ENCODE assay signal across 1 cellular context in the genomic region with DNA sequence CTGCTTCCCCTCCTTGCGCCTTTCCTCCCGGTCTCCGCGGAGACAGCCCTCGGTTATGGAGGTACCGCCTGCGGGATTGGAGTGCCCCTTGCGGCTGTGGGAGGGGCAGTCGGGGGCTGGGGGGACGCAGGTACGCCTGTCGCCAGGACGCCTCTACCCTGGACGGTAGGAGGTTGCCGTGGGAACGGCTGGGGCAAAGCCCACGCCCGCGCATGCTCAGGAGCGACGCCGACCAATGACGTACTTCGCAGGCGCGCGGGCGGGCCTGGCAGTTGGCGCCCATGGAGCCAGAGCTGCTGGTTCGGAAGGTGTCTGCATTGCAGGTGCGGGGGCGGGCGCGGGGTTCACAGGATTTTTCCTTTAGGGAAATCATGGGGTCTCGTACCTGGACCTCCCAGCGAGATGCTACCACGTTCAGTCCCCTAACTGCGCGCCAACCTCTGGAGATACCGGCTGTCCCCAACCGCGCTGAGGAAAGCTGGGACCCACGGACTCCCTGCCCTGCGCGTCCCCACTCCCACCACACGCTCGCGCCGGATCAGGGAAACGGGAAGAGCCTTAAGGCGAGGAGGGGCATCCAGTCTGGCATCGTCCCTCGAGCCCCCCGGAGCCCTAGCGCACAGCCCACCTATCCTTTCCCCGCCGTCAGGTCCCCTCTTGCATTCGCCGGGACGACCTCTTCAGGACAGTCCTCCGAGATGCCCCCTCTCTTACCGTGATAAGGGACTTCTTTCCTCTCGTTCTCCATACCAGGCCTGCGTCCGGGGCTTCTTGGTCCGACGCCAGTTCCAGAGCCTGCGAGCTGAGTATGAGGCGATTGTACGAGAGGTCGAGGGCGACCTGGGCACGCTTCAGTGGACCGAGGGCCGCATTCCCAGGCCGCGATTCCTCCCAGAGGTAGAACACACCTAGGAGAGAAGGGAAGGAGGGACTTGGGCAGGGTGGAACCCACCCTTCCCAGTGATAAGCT.
A peak's percentile ranks its signal among the peaks of the same experiment; 100 is the strongest.
TF ChIP-seq lines count a peak whose summit lies in the region.

A gene (plus strand): TSS at position 271 of the 970 bp plus-strand sequence. CDS start 11 bp downstream, at position 282.

TF ChIP-seq in GM12878, 131 proteins besides CTCF, POLR2A, EP300 and RAD21 (continued from another document):
- TF ChIP-seq, protein P1, sequence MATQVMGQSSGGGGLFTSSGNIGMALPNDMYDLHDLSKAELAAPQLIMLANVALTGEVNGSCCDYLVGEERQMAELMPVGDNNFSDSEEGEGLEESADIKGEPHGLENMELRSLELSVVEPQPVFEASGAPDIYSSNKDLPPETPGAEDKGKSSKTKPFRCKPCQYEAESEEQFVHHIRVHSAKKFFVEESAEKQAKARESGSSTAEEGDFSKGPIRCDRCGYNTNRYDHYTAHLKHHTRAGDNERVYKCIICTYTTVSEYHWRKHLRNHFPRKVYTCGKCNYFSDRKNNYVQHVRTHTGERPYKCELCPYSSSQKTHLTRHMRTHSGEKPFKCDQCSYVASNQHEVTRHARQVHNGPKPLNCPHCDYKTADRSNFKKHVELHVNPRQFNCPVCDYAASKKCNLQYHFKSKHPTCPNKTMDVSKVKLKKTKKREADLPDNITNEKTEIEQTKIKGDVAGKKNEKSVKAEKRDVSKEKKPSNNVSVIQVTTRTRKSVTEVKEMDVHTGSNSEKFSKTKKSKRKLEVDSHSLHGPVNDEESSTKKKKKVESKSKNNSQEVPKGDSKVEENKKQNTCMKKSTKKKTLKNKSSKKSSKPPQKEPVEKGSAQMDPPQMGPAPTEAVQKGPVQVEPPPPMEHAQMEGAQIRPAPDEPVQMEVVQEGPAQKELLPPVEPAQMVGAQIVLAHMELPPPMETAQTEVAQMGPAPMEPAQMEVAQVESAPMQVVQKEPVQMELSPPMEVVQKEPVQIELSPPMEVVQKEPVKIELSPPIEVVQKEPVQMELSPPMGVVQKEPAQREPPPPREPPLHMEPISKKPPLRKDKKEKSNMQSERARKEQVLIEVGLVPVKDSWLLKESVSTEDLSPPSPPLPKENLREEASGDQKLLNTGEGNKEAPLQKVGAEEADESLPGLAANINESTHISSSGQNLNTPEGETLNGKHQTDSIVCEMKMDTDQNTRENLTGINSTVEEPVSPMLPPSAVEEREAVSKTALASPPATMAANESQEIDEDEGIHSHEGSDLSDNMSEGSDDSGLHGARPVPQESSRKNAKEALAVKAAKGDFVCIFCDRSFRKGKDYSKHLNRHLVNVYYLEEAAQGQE (IDR thresholded peaks at IDR 0.05; ENCODE audit: low read depth, low read length) = no peak
- peak; percentile 62 for TF ChIP-seq GATAD2B (conservative IDR thresholded peaks at IDR 0.05; ENCODE audit: low read depth)
- 0 out of 2 replicates have a peak, but pooled peaks have one; percentile 45 for TF ChIP-seq CHD2 (IDR thresholded peaks at IDR 0.05; ENCODE audit: borderline replicate concordance, low read depth, low read length)
- TF ChIP-seq, protein P2, sequence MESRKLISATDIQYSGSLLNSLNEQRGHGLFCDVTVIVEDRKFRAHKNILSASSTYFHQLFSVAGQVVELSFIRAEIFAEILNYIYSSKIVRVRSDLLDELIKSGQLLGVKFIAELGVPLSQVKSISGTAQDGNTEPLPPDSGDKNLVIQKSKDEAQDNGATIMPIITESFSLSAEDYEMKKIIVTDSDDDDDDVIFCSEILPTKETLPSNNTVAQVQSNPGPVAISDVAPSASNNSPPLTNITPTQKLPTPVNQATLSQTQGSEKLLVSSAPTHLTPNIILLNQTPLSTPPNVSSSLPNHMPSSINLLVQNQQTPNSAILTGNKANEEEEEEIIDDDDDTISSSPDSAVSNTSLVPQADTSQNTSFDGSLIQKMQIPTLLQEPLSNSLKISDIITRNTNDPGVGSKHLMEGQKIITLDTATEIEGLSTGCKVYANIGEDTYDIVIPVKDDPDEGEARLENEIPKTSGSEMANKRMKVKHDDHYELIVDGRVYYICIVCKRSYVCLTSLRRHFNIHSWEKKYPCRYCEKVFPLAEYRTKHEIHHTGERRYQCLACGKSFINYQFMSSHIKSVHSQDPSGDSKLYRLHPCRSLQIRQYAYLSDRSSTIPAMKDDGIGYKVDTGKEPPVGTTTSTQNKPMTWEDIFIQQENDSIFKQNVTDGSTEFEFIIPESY (IDR thresholded peaks at IDR 0.05) = no peak
- TF ChIP-seq RAD51 (IDR thresholded peaks at IDR 0.05) = no peak
- TF ChIP-seq, protein P3, sequence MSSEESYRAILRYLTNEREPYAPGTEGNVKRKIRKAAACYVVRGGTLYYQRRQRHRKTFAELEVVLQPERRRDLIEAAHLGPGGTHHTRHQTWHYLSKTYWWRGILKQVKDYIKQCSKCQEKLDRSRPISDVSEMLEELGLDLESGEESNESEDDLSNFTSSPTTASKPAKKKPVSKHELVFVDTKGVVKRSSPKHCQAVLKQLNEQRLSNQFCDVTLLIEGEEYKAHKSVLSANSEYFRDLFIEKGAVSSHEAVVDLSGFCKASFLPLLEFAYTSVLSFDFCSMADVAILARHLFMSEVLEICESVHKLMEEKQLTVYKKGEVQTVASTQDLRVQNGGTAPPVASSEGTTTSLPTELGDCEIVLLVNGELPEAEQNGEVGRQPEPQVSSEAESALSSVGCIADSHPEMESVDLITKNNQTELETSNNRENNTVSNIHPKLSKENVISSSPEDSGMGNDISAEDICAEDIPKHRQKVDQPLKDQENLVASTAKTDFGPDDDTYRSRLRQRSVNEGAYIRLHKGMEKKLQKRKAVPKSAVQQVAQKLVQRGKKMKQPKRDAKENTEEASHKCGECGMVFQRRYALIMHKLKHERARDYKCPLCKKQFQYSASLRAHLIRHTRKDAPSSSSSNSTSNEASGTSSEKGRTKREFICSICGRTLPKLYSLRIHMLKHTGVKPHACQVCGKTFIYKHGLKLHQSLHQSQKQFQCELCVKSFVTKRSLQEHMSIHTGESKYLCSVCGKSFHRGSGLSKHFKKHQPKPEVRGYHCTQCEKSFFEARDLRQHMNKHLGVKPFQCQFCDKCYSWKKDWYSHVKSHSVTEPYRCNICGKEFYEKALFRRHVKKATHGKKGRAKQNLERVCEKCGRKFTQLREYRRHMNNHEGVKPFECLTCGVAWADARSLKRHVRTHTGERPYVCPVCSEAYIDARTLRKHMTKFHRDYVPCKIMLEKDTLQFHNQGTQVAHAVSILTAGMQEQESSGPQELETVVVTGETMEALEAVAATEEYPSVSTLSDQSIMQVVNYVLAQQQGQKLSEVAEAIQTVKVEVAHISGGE (CRISPR knock-in tag; IDR thresholded peaks at IDR 0.05) = no peak
- TF ChIP-seq SUZ12 (IDR thresholded peaks at IDR 0.05; ENCODE audit: unreplicated experiment) = no peak
- TF ChIP-seq TCF7 (IDR thresholded peaks at IDR 0.05; ENCODE audit: borderline replicate concordance) = no peak
- TF ChIP-seq ZNF217 (IDR thresholded peaks at IDR 0.05) = no peak
- TF ChIP-seq NBN (IDR thresholded peaks at IDR 0.05) = 0 out of 2 replicates have a peak, but pooled peaks have one; percentile 62
- no peak for TF ChIP-seq ASH2L (IDR thresholded peaks at IDR 0.05; ENCODE audit: borderline replicate concordance, low read depth)
- no peak for TF ChIP-seq NR2C2 (IDR thresholded peaks at IDR 0.05; ENCODE audit: borderline replicate concordance, control insufficient read depth, insufficient read length, low read depth)
- no peak; the same call in 1 of the 2 replicates for TF ChIP-seq PAX5 (IDR thresholded peaks at IDR 0.05; ENCODE audit: borderline replicate concordance, low read depth, low read length)
- TF ChIP-seq SREBF1 (IDR thresholded peaks at IDR 0.05; ENCODE audit: low read length) = no peak
- TF ChIP-seq CREM (IDR thresholded peaks at IDR 0.05; ENCODE audit: low read depth) = peak; percentile 98
- TF ChIP-seq MEF2A (IDR thresholded peaks at IDR 0.05; ENCODE audit: insufficient read depth, low read depth, low read length) = no peak
- TF ChIP-seq TAF1 (IDR thresholded peaks at IDR 0.05; ENCODE audit: borderline replicate concordance, low read depth, low read length) = peak; percentile 69; the same call in 1 of the 2 replicates
- TF ChIP-seq PML (IDR thresholded peaks at IDR 0.05; ENCODE audit: low read length) = no peak; the same call in 1 of the 2 replicates
- TF ChIP-seq, protein P4, sequence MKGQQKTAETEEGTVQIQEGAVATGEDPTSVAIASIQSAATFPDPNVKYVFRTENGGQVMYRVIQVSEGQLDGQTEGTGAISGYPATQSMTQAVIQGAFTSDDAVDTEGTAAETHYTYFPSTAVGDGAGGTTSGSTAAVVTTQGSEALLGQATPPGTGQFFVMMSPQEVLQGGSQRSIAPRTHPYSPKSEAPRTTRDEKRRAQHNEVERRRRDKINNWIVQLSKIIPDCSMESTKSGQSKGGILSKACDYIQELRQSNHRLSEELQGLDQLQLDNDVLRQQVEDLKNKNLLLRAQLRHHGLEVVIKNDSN (IDR thresholded peaks at IDR 0.05; ENCODE audit: borderline replicate concordance, extremely low read length, insufficient read depth, low read depth, low read length) = no peak
- TF ChIP-seq, protein P5, sequence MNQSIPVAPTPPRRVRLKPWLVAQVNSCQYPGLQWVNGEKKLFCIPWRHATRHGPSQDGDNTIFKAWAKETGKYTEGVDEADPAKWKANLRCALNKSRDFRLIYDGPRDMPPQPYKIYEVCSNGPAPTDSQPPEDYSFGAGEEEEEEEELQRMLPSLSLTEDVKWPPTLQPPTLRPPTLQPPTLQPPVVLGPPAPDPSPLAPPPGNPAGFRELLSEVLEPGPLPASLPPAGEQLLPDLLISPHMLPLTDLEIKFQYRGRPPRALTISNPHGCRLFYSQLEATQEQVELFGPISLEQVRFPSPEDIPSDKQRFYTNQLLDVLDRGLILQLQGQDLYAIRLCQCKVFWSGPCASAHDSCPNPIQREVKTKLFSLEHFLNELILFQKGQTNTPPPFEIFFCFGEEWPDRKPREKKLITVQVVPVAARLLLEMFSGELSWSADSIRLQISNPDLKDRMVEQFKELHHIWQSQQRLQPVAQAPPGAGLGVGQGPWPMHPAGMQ (IDR thresholded peaks at IDR 0.05; ENCODE audit: borderline replicate concordance) = no peak
- TF ChIP-seq, protein P6, sequence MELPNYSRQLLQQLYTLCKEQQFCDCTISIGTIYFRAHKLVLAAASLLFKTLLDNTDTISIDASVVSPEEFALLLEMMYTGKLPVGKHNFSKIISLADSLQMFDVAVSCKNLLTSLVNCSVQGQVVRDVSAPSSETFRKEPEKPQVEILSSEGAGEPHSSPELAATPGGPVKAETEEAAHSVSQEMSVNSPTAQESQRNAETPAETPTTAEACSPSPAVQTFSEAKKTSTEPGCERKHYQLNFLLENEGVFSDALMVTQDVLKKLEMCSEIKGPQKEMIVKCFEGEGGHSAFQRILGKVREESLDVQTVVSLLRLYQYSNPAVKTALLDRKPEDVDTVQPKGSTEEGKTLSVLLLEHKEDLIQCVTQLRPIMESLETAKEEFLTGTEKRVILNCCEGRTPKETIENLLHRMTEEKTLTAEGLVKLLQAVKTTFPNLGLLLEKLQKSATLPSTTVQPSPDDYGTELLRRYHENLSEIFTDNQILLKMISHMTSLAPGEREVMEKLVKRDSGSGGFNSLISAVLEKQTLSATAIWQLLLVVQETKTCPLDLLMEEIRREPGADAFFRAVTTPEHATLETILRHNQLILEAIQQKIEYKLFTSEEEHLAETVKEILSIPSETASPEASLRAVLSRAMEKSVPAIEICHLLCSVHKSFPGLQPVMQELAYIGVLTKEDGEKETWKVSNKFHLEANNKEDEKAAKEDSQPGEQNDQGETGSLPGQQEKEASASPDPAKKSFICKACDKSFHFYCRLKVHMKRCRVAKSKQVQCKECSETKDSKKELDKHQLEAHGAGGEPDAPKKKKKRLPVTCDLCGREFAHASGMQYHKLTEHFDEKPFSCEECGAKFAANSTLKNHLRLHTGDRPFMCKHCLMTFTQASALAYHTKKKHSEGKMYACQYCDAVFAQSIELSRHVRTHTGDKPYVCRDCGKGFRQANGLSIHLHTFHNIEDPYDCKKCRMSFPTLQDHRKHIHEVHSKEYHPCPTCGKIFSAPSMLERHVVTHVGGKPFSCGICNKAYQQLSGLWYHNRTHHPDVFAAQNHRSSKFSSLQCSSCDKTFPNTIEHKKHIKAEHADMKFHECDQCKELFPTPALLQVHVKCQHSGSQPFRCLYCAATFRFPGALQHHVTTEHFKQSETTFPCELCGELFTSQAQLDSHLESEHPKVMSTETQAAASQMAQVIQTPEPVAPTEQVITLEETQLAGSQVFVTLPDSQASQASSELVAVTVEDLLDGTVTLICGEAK (IDR thresholded peaks at IDR 0.05; ENCODE audit: borderline replicate concordance) = no peak; the same call in 1 of the 2 replicates
- TF ChIP-seq CBX5 (IDR thresholded peaks at IDR 0.05; ENCODE audit: low read depth) = no peak
- TF ChIP-seq NRF1 (conservative IDR thresholded peaks at IDR 0.05; ENCODE audit: low read depth, low read length) = peak; percentile 93
- TF ChIP-seq ESRRA (IDR thresholded peaks at IDR 0.05; ENCODE audit: low read length) = no peak
